ENCODE assay signal across 26 cellular contexts in the genomic region with DNA sequence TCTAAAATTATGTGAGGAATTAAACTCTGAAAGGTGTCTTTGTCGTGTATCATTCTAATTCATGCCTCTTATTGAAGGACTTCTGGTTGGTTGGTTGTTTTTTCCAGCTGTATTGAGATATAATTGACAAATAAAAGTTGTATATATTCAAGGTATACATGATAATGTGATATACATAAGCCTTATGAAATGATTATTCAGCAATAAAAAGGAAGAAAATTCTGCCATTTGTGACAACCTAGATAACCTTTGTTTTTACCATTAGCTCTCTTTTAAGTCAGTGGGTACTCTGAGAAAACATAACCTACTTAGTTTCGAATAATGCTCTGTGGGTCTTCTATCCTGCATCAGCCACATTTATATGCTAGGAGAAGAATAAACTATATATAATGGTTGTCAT.
"Had no signal": no experiment of that assay in that cellular context is flagged by ENCODE, and none has a peak within 500 bp of the region (broad histone marks: within the 10 kb centered on the region; RNA-seq: fewer than 3 reads in every experiment).

No MANE protein-coding gene starts in this region.

- ATAC-seq: effector memory CD8-positive, alpha-beta T cell; esophagus mucosa; gastrocnemius medialis; heart right ventricle; left cardiac atrium; left lung; left ventricle myocardium superior; lower lobe of right lung; mucosa of descending colon had no signal

- H3K4me1 ChIP-seq: colonic mucosa, esophagus squamous epithelium, gastrocnemius medialis, left lung, lower lobe of right lung had no signal

- H3K36me3 ChIP-seq: colonic mucosa, esophagus squamous epithelium, gastrocnemius medialis, heart right ventricle, left lung, lower lobe of right lung had no signal

- H3K4me3 ChIP-seq: colonic mucosa, esophagus squamous epithelium, gastrocnemius medialis, heart right ventricle, left lung, lower lobe of right lung, mucosa of descending colon had no signal

- H3K27ac ChIP-seq: colonic mucosa, epithelial cell of prostate, esophagus squamous epithelium, gastrocnemius medialis, heart right ventricle, left lung, lower lobe of right lung had no signal

- DNase-seq: colonic mucosa; cortex of kidney; effector CD8-positive, alpha-beta T cell; effector memory CD8-positive, alpha-beta T cell; endodermal cell; erythroblast; esophagus squamous epithelium; foreskin fibroblast; foreskin melanocyte; gastrocnemius medialis; glutamatergic neuron; head of caudate nucleus; heart right ventricle; hippocampal formation; left cardiac atrium; left lung; left ventricle myocardium superior; lower lobe of right lung; mesenchymal stem cell; mucosa of descending colon; naive B cell had no signal

- H3K27me3 ChIP-seq: colonic mucosa, esophagus squamous epithelium, gastrocnemius medialis, heart right ventricle, left lung had no signal

- FAIRE-seq: endometrium, islet of Langerhans, keratinocyte had no signal

- H3K9me3 ChIP-seq: colonic mucosa, gastrocnemius medialis, lower lobe of right lung, mucosa of descending colon had no signal
